ENCODE assay signal across 32 cellular contexts in genomic region chr19:536031-536880, GRCh38. TPM values are rescaled to one million over a fixed set of nuclear protein-coding genes. Genes with fewer than 3 reads are reported as not detected.
"Had no signal": no experiment of that assay in that cellular context is flagged by ENCODE, and none has a peak within 500 bp of the region (broad histone marks: within the 10 kb centered on the region; RNA-seq: fewer than 3 reads in every experiment).

No MANE protein-coding gene starts in this region.

- H3K27ac ChIP-seq: ascending aorta, SJCRH30, SK-N-MC, WERI-Rb-1 had no signal

- H3K27me3 ChIP-seq: ascending aorta, breast epithelium, MG63, SJCRH30 had no signal

- H3K4me3 ChIP-seq: ascending aorta, breast epithelium, MG63, SJCRH30, SK-N-MC had no signal

- H3K9me3 ChIP-seq: ascending aorta, breast epithelium, MG63, SJCRH30 had no signal

- ATAC-seq: activated CD8-positive, alpha-beta T cell treated with anti-CD3 and anti-CD28 coated beads, Interleukin-2, amount 10 ng/mL, durations not matched to agents 7 days and 5 days; PC-3 had no signal

- DNase-seq: activated CD4-positive, alpha-beta T cell treated with anti-CD3 and anti-CD28 coated beads for 1 hour; activated CD4-positive, alpha-beta T cell treated with anti-CD3 and anti-CD28 coated beads, Interleukin-2, amount 10 ng/mL, durations not matched to agents 24 days and 14 days; activated CD4-positive, alpha-beta T cell treated with anti-CD3 and anti-CD28 coated beads, Interleukin-2, amount 50 U/mL, for 4 hours; activated CD4-positive, CD25-positive, alpha-beta regulatory T cell; activated CD8-positive, alpha-beta T cell treated with anti-CD3 and anti-CD28 coated beads, Interleukin-2, amount 10 ng/mL, durations not matched to agents 7 days and 5 days; activated gamma-delta T cell; activated naive CD4-positive, alpha-beta T cell treated with Interleukin-2 at 50 U/mL for 16 hours; activated naive CD8-positive, alpha-beta T cell treated with anti-CD3 and anti-CD28 coated beads, Interleukin-2, amount 10 ng/mL, durations not matched to agents 7 days and 5 days; activated T-cell treated with anti-CD3 and anti-CD28 coated beads, Interleukin-2, amount 50 U/mL, for 24 hours; amygdala; Kasumi-1; MG63; NCI-H1048; NCI-H1105 treated with DMSO at 0.1 percent for 48 hours; NCI-H1436; NCI-H1694; NCI-H1930; NCI-H2081 treated with DMSO at 0.1 percent for 48 hours; NCI-H345; NCI-H524 treated with DMSO at 0.1 percent for 48 hours; NCI-H748 treated with DMSO at 0.1 percent for 48 hours; NK-92 treated with Interleukin-12 subunit alpha and Interleukin-12 subunit beta, amount 100 ng/mL, for 24 hours; PC-3; SHP77; SJCRH30; T1000; WERI-Rb-1 had no signal

- H3K4me1 ChIP-seq: SJCRH30 had no signal

- H3K36me3 ChIP-seq: breast epithelium, MG63 had no signal

- FAIRE-seq: RCC 7860 had no signal

RNA-seq across cellular contexts. Expression of gene GZMM, which starts 7.6 kb away (rescaled TPM):
- total RNA-seq: ascending aorta, NCI-H460, PC-3, SJCRH30 had no signal

RNA-seq across cellular contexts. Expression of gene MADCAM1, which starts 40.0 kb away (rescaled TPM):
- total RNA-seq: ascending aorta, NCI-H460 had no signal
